Comparison of ENCODE assay signal across 1 cellular context in the genomic region with DNA sequence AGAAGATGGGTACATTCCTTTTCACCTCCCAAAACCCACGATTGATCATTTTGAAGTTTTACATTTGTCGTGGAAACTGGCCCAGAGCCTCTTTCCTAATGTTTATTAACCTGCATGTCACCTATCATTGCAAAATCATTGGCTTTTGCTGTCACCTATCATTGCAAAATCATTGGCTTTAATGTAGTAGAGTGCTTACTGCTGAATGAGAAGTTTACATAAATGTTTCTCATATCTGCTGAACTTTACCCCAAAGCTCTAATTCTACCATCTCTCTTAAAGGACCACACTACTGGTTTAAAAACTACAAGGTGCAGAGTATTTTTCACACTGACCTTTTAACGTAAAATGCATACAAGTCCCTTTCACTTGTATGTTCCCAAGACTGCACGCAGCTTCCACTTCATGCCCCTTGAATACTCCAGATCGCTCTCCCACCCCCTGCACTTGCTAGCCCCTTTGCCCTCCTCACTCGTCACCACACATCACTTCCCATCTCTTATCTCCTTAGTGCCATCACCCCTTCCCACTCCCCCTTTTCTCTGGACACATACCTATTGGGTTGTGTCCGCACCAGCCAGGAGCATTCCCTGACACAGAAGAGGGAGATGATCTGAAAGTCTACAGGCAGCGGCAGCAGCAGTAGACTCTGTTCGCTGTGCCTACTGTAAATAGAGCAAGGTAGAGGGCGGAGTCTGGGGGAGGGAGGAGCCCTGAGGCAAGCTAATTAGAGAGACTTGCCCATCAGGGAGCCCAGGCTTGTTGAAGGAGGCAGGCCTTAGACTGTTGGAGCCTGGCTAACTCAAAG.
TF ChIP-seq lines count a peak whose summit lies in the region.

No MANE protein-coding gene starts in this region.

TF ChIP-seq in HEK293, 187 proteins besides CTCF, POLR2A, EP300 and RAD21 (continued from another document):
- TF ChIP-seq, protein P1, sequence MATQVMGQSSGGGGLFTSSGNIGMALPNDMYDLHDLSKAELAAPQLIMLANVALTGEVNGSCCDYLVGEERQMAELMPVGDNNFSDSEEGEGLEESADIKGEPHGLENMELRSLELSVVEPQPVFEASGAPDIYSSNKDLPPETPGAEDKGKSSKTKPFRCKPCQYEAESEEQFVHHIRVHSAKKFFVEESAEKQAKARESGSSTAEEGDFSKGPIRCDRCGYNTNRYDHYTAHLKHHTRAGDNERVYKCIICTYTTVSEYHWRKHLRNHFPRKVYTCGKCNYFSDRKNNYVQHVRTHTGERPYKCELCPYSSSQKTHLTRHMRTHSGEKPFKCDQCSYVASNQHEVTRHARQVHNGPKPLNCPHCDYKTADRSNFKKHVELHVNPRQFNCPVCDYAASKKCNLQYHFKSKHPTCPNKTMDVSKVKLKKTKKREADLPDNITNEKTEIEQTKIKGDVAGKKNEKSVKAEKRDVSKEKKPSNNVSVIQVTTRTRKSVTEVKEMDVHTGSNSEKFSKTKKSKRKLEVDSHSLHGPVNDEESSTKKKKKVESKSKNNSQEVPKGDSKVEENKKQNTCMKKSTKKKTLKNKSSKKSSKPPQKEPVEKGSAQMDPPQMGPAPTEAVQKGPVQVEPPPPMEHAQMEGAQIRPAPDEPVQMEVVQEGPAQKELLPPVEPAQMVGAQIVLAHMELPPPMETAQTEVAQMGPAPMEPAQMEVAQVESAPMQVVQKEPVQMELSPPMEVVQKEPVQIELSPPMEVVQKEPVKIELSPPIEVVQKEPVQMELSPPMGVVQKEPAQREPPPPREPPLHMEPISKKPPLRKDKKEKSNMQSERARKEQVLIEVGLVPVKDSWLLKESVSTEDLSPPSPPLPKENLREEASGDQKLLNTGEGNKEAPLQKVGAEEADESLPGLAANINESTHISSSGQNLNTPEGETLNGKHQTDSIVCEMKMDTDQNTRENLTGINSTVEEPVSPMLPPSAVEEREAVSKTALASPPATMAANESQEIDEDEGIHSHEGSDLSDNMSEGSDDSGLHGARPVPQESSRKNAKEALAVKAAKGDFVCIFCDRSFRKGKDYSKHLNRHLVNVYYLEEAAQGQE (tag by site-specific recombination; IDR thresholded peaks at IDR 0.05), result no peak
- TF ChIP-seq KLF16 (tag by site-specific recombination; IDR thresholded peaks at IDR 0.05), result no peak
- TF ChIP-seq, protein P2, sequence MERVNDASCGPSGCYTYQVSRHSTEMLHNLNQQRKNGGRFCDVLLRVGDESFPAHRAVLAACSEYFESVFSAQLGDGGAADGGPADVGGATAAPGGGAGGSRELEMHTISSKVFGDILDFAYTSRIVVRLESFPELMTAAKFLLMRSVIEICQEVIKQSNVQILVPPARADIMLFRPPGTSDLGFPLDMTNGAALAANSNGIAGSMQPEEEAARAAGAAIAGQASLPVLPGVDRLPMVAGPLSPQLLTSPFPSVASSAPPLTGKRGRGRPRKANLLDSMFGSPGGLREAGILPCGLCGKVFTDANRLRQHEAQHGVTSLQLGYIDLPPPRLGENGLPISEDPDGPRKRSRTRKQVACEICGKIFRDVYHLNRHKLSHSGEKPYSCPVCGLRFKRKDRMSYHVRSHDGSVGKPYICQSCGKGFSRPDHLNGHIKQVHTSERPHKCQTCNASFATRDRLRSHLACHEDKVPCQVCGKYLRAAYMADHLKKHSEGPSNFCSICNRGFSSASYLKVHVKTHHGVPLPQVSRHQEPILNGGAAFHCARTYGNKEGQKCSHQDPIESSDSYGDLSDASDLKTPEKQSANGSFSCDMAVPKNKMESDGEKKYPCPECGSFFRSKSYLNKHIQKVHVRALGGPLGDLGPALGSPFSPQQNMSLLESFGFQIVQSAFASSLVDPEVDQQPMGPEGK (tag by site-specific recombination; IDR thresholded peaks at IDR 0.05), result no peak
- TF ChIP-seq, protein P3, sequence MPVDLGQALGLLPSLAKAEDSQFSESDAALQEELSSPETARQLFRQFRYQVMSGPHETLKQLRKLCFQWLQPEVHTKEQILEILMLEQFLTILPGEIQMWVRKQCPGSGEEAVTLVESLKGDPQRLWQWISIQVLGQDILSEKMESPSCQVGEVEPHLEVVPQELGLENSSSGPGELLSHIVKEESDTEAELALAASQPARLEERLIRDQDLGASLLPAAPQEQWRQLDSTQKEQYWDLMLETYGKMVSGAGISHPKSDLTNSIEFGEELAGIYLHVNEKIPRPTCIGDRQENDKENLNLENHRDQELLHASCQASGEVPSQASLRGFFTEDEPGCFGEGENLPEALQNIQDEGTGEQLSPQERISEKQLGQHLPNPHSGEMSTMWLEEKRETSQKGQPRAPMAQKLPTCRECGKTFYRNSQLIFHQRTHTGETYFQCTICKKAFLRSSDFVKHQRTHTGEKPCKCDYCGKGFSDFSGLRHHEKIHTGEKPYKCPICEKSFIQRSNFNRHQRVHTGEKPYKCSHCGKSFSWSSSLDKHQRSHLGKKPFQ (tag by site-specific recombination; IDR thresholded peaks at IDR 0.05), result no peak
- TF ChIP-seq PRDM1 (tag by site-specific recombination; IDR thresholded peaks at IDR 0.05), result 0 out of 2 replicates have a peak, but pooled peaks have one; percentile 25
- no peak for TF ChIP-seq ZNF529 (tag by site-specific recombination; IDR thresholded peaks at IDR 0.05; ENCODE audit: insufficient replicate concordance)
- TF ChIP-seq ZNF184 (tag by site-specific recombination; IDR thresholded peaks at IDR 0.05), result no peak
- peak; percentile 13; the same call in 1 of the 2 replicates for TF ChIP-seq SP7 (tag by site-specific recombination; IDR thresholded peaks at IDR 0.05)
- TF ChIP-seq SP2 (tag by site-specific recombination; IDR thresholded peaks at IDR 0.05), result no peak
- TF ChIP-seq ZBTB48 (tag by site-specific recombination; IDR thresholded peaks at IDR 0.05), result no peak
- TF ChIP-seq, protein P4, sequence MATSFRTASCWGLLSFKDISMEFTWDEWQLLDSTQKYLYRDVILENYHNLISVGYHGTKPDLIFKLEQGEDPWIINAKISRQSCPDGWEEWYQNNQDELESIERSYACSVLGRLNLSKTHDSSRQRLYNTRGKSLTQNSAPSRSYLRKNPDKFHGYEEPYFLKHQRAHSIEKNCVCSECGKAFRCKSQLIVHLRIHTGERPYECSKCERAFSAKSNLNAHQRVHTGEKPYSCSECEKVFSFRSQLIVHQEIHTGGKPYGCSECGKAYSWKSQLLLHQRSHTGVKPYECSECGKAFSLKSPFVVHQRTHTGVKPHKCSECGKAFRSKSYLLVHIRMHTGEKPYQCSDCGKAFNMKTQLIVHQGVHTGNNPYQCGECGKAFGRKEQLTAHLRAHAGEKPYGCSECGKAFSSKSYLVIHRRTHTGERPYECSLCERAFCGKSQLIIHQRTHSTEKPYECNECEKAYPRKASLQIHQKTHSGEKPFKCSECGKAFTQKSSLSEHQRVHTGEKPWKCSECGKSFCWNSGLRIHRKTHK (tag by site-specific recombination; IDR thresholded peaks at IDR 0.05), result no peak
- no peak for TF ChIP-seq ZNF560 (tag by site-specific recombination; IDR thresholded peaks at IDR 0.05; ENCODE audit: borderline replicate concordance)
- TF ChIP-seq ZNF561 (tag by site-specific recombination; IDR thresholded peaks at IDR 0.05; ENCODE audit: borderline replicate concordance), result no peak
TF ChIP-seq in HEK293: peak in this region for 9.
